Comparison of ENCODE assay signal across 15 cellular contexts in the genomic region with DNA sequence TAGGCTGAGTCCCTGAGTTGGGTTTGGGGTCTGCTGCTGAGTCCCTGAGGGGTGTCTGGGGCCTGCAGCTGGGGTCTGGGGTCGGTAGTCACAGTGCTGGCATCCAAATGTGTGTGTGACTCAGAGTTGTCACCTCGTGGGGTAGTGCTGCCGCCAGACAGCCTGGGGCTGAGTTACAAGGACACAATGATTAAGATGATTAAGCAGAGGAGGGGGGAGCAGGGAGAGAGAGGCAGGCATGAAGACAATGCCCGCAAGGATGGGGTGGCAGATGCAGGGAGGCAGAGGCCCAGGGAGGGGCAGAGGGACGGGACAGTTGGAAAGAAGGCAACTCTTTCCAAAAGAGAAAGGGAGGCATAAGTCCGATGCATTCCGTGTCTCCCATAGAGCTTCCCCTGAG.
A peak's percentile ranks its signal among the peaks of the same experiment; 100 is the strongest.
DNase-seq lines count a peak whose midpoint lies in the region; ATAC-seq and TF ChIP-seq lines count a peak whose summit lies in the region.
"Had no signal": no experiment of that assay in that cellular context is flagged by ENCODE, and none has a peak within 500 bp of the region (broad histone marks: within the 10 kb centered on the region; RNA-seq: fewer than 3 reads in every experiment).

No MANE protein-coding gene starts in this region.

- no peak for ATAC-seq in lower lobe of right lung

- H2AK5ac ChIP-seq in mesendoderm (ENCODE audit: low read length) = no peak overlapping the region

- no peak overlapping the region for H2BK15ac ChIP-seq in mesendoderm (replicated peaks; ENCODE audit: low read depth)

- no peak overlapping the region for H3K18ac ChIP-seq in mesendoderm (ENCODE audit: low read length)

- peak; percentile 22 for DNase-seq in BE2C
- DNase-seq in EL = peak; percentile 31
- DNase-seq in RPMI7951 (ENCODE audit: low read depth) = peak; percentile 51
- DNase-seq in mesendoderm = peak; percentile 71
- DNase-seq in DMS 273 (lab: John Stamatoyannopoulos, UW; ENCODE audit: unreplicated experiment) = no peak
- DNase-seq in breast epithelium (ENCODE audit: low spot score in 2 of 2) = no peak
- DNase-seq in dedifferentiated amniotic fluid mesenchymal stem cell (ENCODE audit: extremely low spot score) = no peak
- DNase-seq in lower lobe of right lung = no peak
- DNase-seq: CD4-positive, alpha-beta memory T cell; effector CD4-positive, alpha-beta T cell had no signal

- no peak for TF ChIP-seq CTCF in BE2C (IDR thresholded peaks at IDR 0.05; ENCODE audit: low read depth, low read length)
- no peak for TF ChIP-seq CTCF in breast epithelium (IDR thresholded peaks at IDR 0.05)
- no peak for TF ChIP-seq CTCF in lower lobe of right lung (IDR thresholded peaks at IDR 0.05)

- H3K4me3 ChIP-seq in BE2C (ENCODE audit: low read depth, low read length) (no peak overlapping the region), mesendoderm (ENCODE audit: low read length) (no peak overlapping the region), breast epithelium (no peak overlapping the region), lower lobe of right lung (no peak overlapping the region)
- H3K4me3 ChIP-seq: ascending aorta, mucosa of descending colon, prostate gland, skin epidermis, testis had no signal

- peaks cover 20% of the 10 kb centered on the region for H3K4me1 ChIP-seq in BE2C
- H3K4me1 ChIP-seq in mesendoderm (ENCODE audit: control insufficient read depth, low read depth, low read length) = no peaks in the 10 kb centered on the region
- H3K4me1 ChIP-seq in breast epithelium = no peaks in the 10 kb centered on the region
- no peaks in the 10 kb centered on the region for H3K4me1 ChIP-seq in lower lobe of right lung
- H3K4me1 ChIP-seq: ascending aorta, prostate gland had no signal

- no peaks in the 10 kb centered on the region for H3K9me3 ChIP-seq in BE2C
- no peaks in the 10 kb centered on the region for H3K9me3 ChIP-seq in breast epithelium
- no peaks in the 10 kb centered on the region for H3K9me3 ChIP-seq in lower lobe of right lung
- H3K9me3 ChIP-seq: ascending aorta, mucosa of descending colon, prostate gland, testis had no signal

- no CpG with 5 or more reads among the region's 7 CpGs for WGBS in mesendoderm (ENCODE audit: extremely low coverage, insufficient coverage, low lambda C conversion rate)

- no peaks in the 10 kb centered on the region for H3K79me2 ChIP-seq in mesendoderm (ENCODE audit: control insufficient read depth, insufficient read depth, low read length)

- H3K23ac ChIP-seq in mesendoderm (ENCODE audit: low read length) = no peak overlapping the region

- H3K27ac ChIP-seq in mesendoderm (ENCODE audit: low read depth, low read length) (no peak overlapping the region), breast epithelium (no peak overlapping the region), lower lobe of right lung (no peak overlapping the region)
- H3K27ac ChIP-seq: ascending aorta, prostate gland, skin epidermis, testis had no signal

- no peak overlapping the region for H3K4me2 ChIP-seq in mesendoderm (ENCODE audit: low read length)

- H3K9ac ChIP-seq in mesendoderm (ENCODE audit: low read length) = no peak overlapping the region

- H3K27me3 ChIP-seq in BE2C (no peaks in the 10 kb centered on the region), mesendoderm (ENCODE audit: insufficient read depth, low read length, poor library complexity) (no peaks in the 10 kb centered on the region), breast epithelium (peaks cover 0 to 11% of the 10 kb centered on the region in 2 donors), lower lobe of right lung (ENCODE audit: low read depth) (peaks cover 5% of the 10 kb centered on the region)
- H3K27me3 ChIP-seq: ascending aorta, testis had no signal

- H3K36me3 ChIP-seq in BE2C (no peaks in the 10 kb centered on the region), mesendoderm (ENCODE audit: control insufficient read depth, insufficient read depth, low read length) (no peaks in the 10 kb centered on the region), breast epithelium (no peaks in the 10 kb centered on the region), lower lobe of right lung (no peaks in the 10 kb centered on the region)
- H3K36me3 ChIP-seq: ascending aorta, prostate gland had no signal

- intact Hi-C loops in breast epithelium (cut with DNase I; ENCODE audit: low total_unique reads) (no loop called here), lower lobe of right lung (cut with DNase I) (no loop called here)

- no peak overlapping the region for H2BK5ac ChIP-seq in mesendoderm (ENCODE audit: low read length)

- H4K5ac ChIP-seq in mesendoderm (ENCODE audit: low read length) = no peak overlapping the region

- no peak overlapping the region for H3K4ac ChIP-seq in mesendoderm (ENCODE audit: low read depth, low read length)

- no peak overlapping the region for H4K8ac ChIP-seq in mesendoderm (ENCODE audit: low read depth, low read length)

- no peaks in the 10 kb centered on the region for H3K79me1 ChIP-seq in mesendoderm (ENCODE audit: low read length)

- peak overlapping the region; percentile 51 for H3K56ac ChIP-seq in mesendoderm (ENCODE audit: low read length)

- no peak overlapping the region for H2BK120ac ChIP-seq in mesendoderm (ENCODE audit: low read depth, low read length)

- TF ChIP-seq POLR2A in breast epithelium (IDR thresholded peaks at IDR 0.05) = no peak

Comparison
In these comparisons a context has a peak if more than half of its experiments do, and no peak if none do; other contexts are left out.
1. DNase-seq: peak in BE2C (single experiment), EL (single experiment), RPMI7951 (single experiment) and mesendoderm (single experiment); none in DMS 273 (single experiment), breast epithelium (0 of 2), dedifferentiated amniotic fluid mesenchymal stem cell (single experiment) and lower lobe of right lung (single experiment).